ENCODE assay signal across 16 cellular contexts in the genomic region with DNA sequence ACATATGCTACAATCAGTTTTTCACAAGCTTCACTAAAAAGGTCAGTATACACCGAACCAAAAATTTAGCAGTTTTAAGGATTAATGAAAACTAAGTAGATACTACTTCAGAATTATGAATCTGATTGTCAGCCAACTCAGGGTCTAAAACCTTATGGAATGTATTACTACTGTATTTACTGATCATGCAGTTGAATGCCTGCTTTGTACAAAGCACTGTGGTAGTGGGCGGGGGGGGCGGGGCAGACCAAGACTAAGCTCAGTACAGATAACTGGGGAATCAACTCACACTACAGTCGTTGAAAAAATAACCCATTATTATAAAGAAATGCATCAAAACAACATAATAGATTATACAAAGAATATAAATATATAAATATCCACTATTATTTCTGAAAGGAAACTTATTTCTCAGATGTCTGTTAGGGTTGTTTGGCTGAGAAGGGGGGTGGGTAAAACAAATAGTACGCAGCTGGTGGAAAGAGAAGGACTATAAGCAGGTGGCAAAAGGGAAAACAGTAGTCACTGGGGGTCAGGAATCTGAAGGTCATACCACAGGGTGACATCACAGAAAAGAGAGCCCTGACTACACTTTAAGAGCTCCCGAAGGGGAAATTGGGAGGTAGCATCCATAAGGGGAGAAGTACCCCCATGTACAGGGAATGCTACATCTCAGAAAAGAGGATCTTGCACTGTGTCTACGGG.
"Had no signal": no experiment of that assay in that cellular context is flagged by ENCODE, and none has a peak within 500 bp of the region (broad histone marks: within the 10 kb centered on the region; RNA-seq: fewer than 3 reads in every experiment).

No MANE protein-coding gene starts in this region.

- DNase-seq: activated CD4-positive, alpha-beta memory T cell treated with anti-CD3 and anti-CD28 coated beads for 36 hours; activated CD4-positive, alpha-beta T cell treated with anti-CD3 and anti-CD28 coated beads for 36 hours; activated CD8-positive, alpha-beta memory T cell treated with anti-CD3 and anti-CD28 coated beads, Interleukin-2, amount 10 ng/mL, durations not matched to agents 7 days and 5 days; activated naive CD4-positive, alpha-beta T cell treated with anti-CD3 and anti-CD28 coated beads, Interleukin-2, amount 50 U/mL, for 16 hours; activated T-cell treated with anti-CD3 and anti-CD28 coated beads, Interleukin-2, amount 50 U/mL, for 1 hour; erythroblast; heart right ventricle; left colon; midbrain; naive B cell; upper lobe of right lung had no signal

- H3K9ac ChIP-seq: parathyroid adenoma had no signal

- H3K27ac ChIP-seq: gastroesophageal sphincter, heart right ventricle, parathyroid adenoma, thoracic aorta, upper lobe of right lung had no signal

- H3K9me3 ChIP-seq: gastroesophageal sphincter, thoracic aorta, upper lobe of right lung had no signal

- H3K4me3 ChIP-seq: gastroesophageal sphincter, heart right ventricle, lung, thoracic aorta, upper lobe of right lung had no signal

- H3K4me1 ChIP-seq: gastroesophageal sphincter, heart right ventricle, parathyroid adenoma, upper lobe of right lung had no signal

- H3K27me3 ChIP-seq: gastroesophageal sphincter, heart right ventricle, upper lobe of right lung had no signal

- H3K36me3 ChIP-seq: gastroesophageal sphincter, heart right ventricle, thoracic aorta, upper lobe of right lung had no signal

- H3K79me2 ChIP-seq: parathyroid adenoma had no signal

- ATAC-seq: activated CD4-positive, alpha-beta T cell treated with anti-CD3 and anti-CD28 coated beads for 36 hours; activated CD8-positive, alpha-beta memory T cell treated with anti-CD3 and anti-CD28 coated beads, Interleukin-2, amount 10 ng/mL, durations not matched to agents 7 days and 5 days; gastroesophageal sphincter; heart right ventricle; left colon; stimulated activated effector memory CD8-positive, alpha-beta T cell treated with anti-CD3 and anti-CD28 coated beads, Interleukin-12 subunit alpha, Interleukin-12 subunit beta, amount 100 ng/mL, for 72 hours; upper lobe of right lung had no signal

- H2AFZ ChIP-seq: parathyroid adenoma had no signal
